In genomic region chr19:45577111-45577905, GRCh38 we compare ENCODE assay signal across 10 cellular contexts. TPM values are rescaled to one million over a fixed set of nuclear protein-coding genes. Genes with fewer than 3 reads are reported as not detected.
A peak's percentile ranks its signal among the peaks of the same experiment; 100 is the strongest.
DNase-seq lines count a peak whose midpoint lies in the region; ATAC-seq lines count a peak whose summit lies in the region.
"Had no signal": no experiment of that assay in that cellular context is flagged by ENCODE, and none has a peak within 500 bp of the region (broad histone marks: within the 10 kb centered on the region; RNA-seq: fewer than 3 reads in every experiment).

No MANE protein-coding gene starts in this region.

- H3K36me3 ChIP-seq in H7 (replicated peaks; ENCODE audit: control insufficient read depth, insufficient read depth, low read length), result no peaks in the 10 kb centered on the region
- H3K36me3 ChIP-seq in adipocyte (ENCODE audit: control insufficient read depth, insufficient read depth, low read length, severe bottlenecking), result no peaks in the 10 kb centered on the region
- H3K36me3 ChIP-seq in skeletal muscle satellite cell (ENCODE audit: insufficient read depth, low read length), result peaks cover 4% of the 10 kb centered on the region

- H3K4me3 Mint-ChIP-seq in stimulated activated naive B cell treated with anti-CD40 and anti-IgM and Interleukin-4, amounts not matched to agents 10 μg/mL and 1 μg/mL and 100 μg/mL, for 72 hours, result no peak overlapping the region
- H3K4me3 Mint-ChIP-seq: activated T-helper 1 cell treated with anti-CD3 and anti-CD28 coated beads, Interleukin-12 subunit alpha, Interleukin-12 subunit beta, Interleukin-2, Interleukin-4 antibody, amounts not matched to agents 30 ng/mL and 10 ng/mL and 1 ng/mL, durations not matched to agents 14 hours and 24 hours and 36 hours had no signal

- H3K27me3 Mint-ChIP-seq in stimulated activated naive B cell treated with anti-CD40 and anti-IgM and Interleukin-4, amounts not matched to agents 10 μg/mL and 1 μg/mL and 100 μg/mL, for 72 hours, result no peaks in the 10 kb centered on the region

- intact Hi-C loops in left ventricle myocardium superior (cut with micrococcal nuclease) (no loop called here), posterior vena cava (cut with DNase I) (no loop called here)

- H3K27ac Mint-ChIP-seq in stimulated activated naive B cell treated with anti-CD40 and anti-IgM and Interleukin-4, amounts not matched to agents 10 μg/mL and 1 μg/mL and 100 μg/mL, for 72 hours, result no peak overlapping the region
- H3K27ac Mint-ChIP-seq: activated T-helper 1 cell treated with anti-CD3 and anti-CD28 coated beads, Interleukin-12 subunit alpha, Interleukin-12 subunit beta, Interleukin-2, Interleukin-4 antibody, amounts not matched to agents 30 ng/mL and 10 ng/mL and 1 ng/mL, durations not matched to agents 14 hours and 24 hours and 36 hours had no signal

- peaks cover 20% of the 10 kb centered on the region for H3K4me1 ChIP-seq in adipocyte (ENCODE audit: control insufficient read depth, insufficient read depth, low read length)
- H3K4me1 ChIP-seq in skeletal muscle satellite cell (ENCODE audit: control insufficient read depth, insufficient read depth, low read length), result peaks cover 34% of the 10 kb centered on the region

- peaks cover 9 to 12% of the 10 kb centered on the region in 2 donors for H3K4me1 Mint-ChIP-seq in stimulated activated naive B cell treated with anti-CD40 and anti-IgM and Interleukin-4, amounts not matched to agents 10 μg/mL and 1 μg/mL and 100 μg/mL, for 72 hours

- H3K27me3 ChIP-seq in H7 (ENCODE audit: control insufficient read depth, insufficient read depth, low read length) (no peaks in the 10 kb centered on the region), adipocyte (replicated peaks; ENCODE audit: control insufficient read depth, insufficient read depth, low read length) (no peaks in the 10 kb centered on the region), skeletal muscle satellite cell (ENCODE audit: control insufficient read depth, insufficient read depth, low read length) (no peaks in the 10 kb centered on the region)

- no peaks in the 10 kb centered on the region for H3K9me3 Mint-ChIP-seq in stimulated activated naive B cell treated with anti-CD40 and anti-IgM and Interleukin-4, amounts not matched to agents 10 μg/mL and 1 μg/mL and 100 μg/mL, for 72 hours
- H3K9me3 Mint-ChIP-seq: activated T-helper 1 cell treated with anti-CD3 and anti-CD28 coated beads, Interleukin-12 subunit alpha, Interleukin-12 subunit beta, Interleukin-2, Interleukin-4 antibody, amounts not matched to agents 30 ng/mL and 10 ng/mL and 1 ng/mL, durations not matched to agents 14 hours and 24 hours and 36 hours had no signal

- H3K4me2 ChIP-seq in skeletal muscle satellite cell (ENCODE audit: low read length), result peak overlapping the region; percentile 73

- DNase-seq in H7 (peak; percentile 24), adipocyte (ENCODE audit: low read depth) (peak; percentile 85), left ventricle myocardium superior (peak; percentile 65), NCI-H510A (lab: John Stamatoyannopoulos, UW) (no peak), posterior vena cava (ENCODE audit: low spot score) (no peak), NCI-H748 (lab: John Stamatoyannopoulos, UW; ENCODE audit: unreplicated experiment) (no peak)
- no peak for DNase-seq in stimulated activated naive B cell treated with anti-CD40 and anti-IgM and Interleukin-4, amounts not matched to agents 10 μg/mL and 1 μg/mL and 100 μg/mL, for 72 hours
- DNase-seq: NCI-H1436 had no signal

- peak; percentile 81 for ATAC-seq in left ventricle myocardium superior
- no peak for ATAC-seq in stimulated activated naive B cell treated with anti-CD40 and anti-IgM and Interleukin-4, amounts not matched to agents 10 μg/mL and 1 μg/mL and 100 μg/mL, for 72 hours (replicated peaks)

- peak overlapping the region; percentile 63 for H3K9ac ChIP-seq in adipocyte (ENCODE audit: low read length)
- H3K9ac ChIP-seq in skeletal muscle satellite cell (ENCODE audit: low read depth, low read length), result peak overlapping the region; percentile 55

- no peaks in the 10 kb centered on the region for H3K9me3 ChIP-seq in adipocyte (ENCODE audit: control insufficient read depth, low read length)
- H3K9me3 ChIP-seq in skeletal muscle satellite cell (replicated peaks; ENCODE audit: low read length), result no peaks in the 10 kb centered on the region

- peaks cover 13 to 19% of the 10 kb centered on the region in 2 donors for H3K36me3 Mint-ChIP-seq in stimulated activated naive B cell treated with anti-CD40 and anti-IgM and Interleukin-4, amounts not matched to agents 10 μg/mL and 1 μg/mL and 100 μg/mL, for 72 hours

- no peak overlapping the region for H3K4me3 ChIP-seq in H7 (ENCODE audit: insufficient read depth, low read depth, low read length)
- H3K4me3 ChIP-seq in adipocyte (ENCODE audit: low read length), result peak overlapping the region; percentile 16
- peak overlapping the region; percentile 35 for H3K4me3 ChIP-seq in skeletal muscle satellite cell (ENCODE audit: low read length)

RNA-seq across cellular contexts. Expression of gene OPA3, which starts 7.3 kb away (rescaled TPM):
- 12.6 and 14.2 TPM in 2 replicates for total RNA-seq in H7 (2014; rRNA removed; shearing (Covaris generic))
- total RNA-seq in left ventricle myocardium superior (26.9 TPM), posterior vena cava (10 to 100 TPM in 1 of 2 donors, 1 to 10 TPM in 1; 9.8 to 11.3 TPM)
- 5.1 and 5.9 TPM in 2 replicates for total RNA-seq in skeletal muscle satellite cell (2012; rRNA removed)

RNA-seq across cellular contexts. Expression of gene GPR4, which starts 24.7 kb away (rescaled TPM):
- 0.07 and 0.41 TPM in 2 replicates for total RNA-seq in H7 (2014; rRNA removed; shearing (Covaris generic))
- total RNA-seq in left ventricle myocardium superior (4.8 TPM), posterior vena cava (10 to 100 TPM in 1 of 2 donors, 1 to 10 TPM in 1; 5.1 to 11.1 TPM)
- total RNA-seq in skeletal muscle satellite cell (2012; rRNA removed), result under 0.01 and 0.22 TPM in 2 replicates
- total RNA-seq: activated T-helper 1 cell treated with anti-CD3 and anti-CD28 coated beads, Interleukin-12 subunit alpha, Interleukin-12 subunit beta, Interleukin-2, Interleukin-4 antibody, amounts not matched to agents 30 ng/mL and 10 ng/mL and 1 ng/mL, durations not matched to agents 14 hours and 24 hours and 36 hours had no signal

Comparison
In these comparisons a context has a peak if more than half of its experiments do, and no peak if none do; other contexts are left out.
1. DNase-seq: peak in H7 (single experiment), adipocyte (single experiment) and left ventricle myocardium superior (single experiment); none in NCI-H510A (single experiment), posterior vena cava (single experiment), stimulated activated naive B cell treated with anti-CD40 and anti-IgM and Interleukin-4, amounts not matched to agents 10 μg/mL and 1 μg/mL and 100 μg/mL, for 72 hours (single experiment) and NCI-H748 (single experiment).